ENCODE assay signal across 15 cellular contexts in the genomic region with DNA sequence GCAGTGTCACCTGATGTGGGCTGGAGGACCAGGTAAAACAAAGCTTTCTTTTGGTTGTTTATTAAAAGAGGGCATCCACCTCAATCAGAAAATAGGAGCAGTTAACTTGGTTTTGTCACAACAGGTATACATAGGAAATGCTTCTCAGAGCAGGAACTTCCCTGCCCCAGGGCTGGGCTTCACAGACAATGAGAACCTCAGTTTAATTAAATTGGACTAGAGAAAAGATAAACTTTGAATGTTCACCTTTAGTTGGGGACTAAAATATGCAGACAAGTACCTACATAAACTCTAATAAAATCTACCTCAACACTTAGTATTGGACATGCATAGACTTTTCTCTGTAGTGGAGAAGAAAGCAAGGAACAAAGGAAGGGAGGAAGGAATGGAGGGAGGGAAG.
DNase-seq lines count a peak whose midpoint lies in the region; ATAC-seq, FAIRE-seq and TF ChIP-seq lines count a peak whose summit lies in the region.
"Had no signal": no experiment of that assay in that cellular context is flagged by ENCODE, and none has a peak within 500 bp of the region (broad histone marks: within the 10 kb centered on the region; RNA-seq: fewer than 3 reads in every experiment).

No MANE protein-coding gene starts in this region.

- H2BK5ac ChIP-seq in trophoblast cell (ENCODE audit: low read depth, low read length, poor library complexity): no peak overlapping the region

- H3K4me1 ChIP-seq in Loucy (ENCODE audit: insufficient read depth, low read length, poor library complexity, severe bottlenecking) (peaks cover 31% of the 10 kb centered on the region), foreskin keratinocyte (peaks cover 36% of the 10 kb centered on the region), trophoblast cell (ENCODE audit: control insufficient read depth in 1 of 2, insufficient read depth in 2 of 2, low read length in 2 of 2) (peaks cover 2 to 17% of the 10 kb centered on the region in 2 experiments), Karpas-422 (ENCODE audit: low read length) (no peaks in the 10 kb centered on the region)

- H3K4me3 ChIP-seq in Loucy (ENCODE audit: low read length, poor library complexity, severe bottlenecking): no peak overlapping the region
- H3K4me3 ChIP-seq in bronchial epithelial cell (ENCODE audit: low read depth, low read length): no peak overlapping the region
- no peak overlapping the region for H3K4me3 ChIP-seq in trophoblast cell (ENCODE audit: low read depth, low read length)
- no peak overlapping the region for H3K4me3 ChIP-seq in Karpas-422 (ENCODE audit: low read length)
- H3K4me3 ChIP-seq: GM12878 had no signal

- H3K36me3 ChIP-seq in Loucy (ENCODE audit: insufficient read depth, low read length): no peaks in the 10 kb centered on the region
- no peaks in the 10 kb centered on the region for H3K36me3 ChIP-seq in bronchial epithelial cell (ENCODE audit: control insufficient read depth, insufficient read depth, low read length)
- H3K36me3 ChIP-seq in trophoblast cell (ENCODE audit: control insufficient read depth in 1 of 2, insufficient read depth in 2 of 2, low read length in 2 of 2): no peaks in the 10 kb centered on the region
- no peaks in the 10 kb centered on the region for H3K36me3 ChIP-seq in Karpas-422 (ENCODE audit: insufficient read depth, low read length)

- peak overlapping the region; percentile 28 for H2AK5ac ChIP-seq in trophoblast cell (ENCODE audit: low read length)

- H3K9ac ChIP-seq in Loucy (ENCODE audit: low read depth, low read length, poor library complexity, severe bottlenecking) (no peak overlapping the region), trophoblast cell (ENCODE audit: low read length) (no peak overlapping the region), Karpas-422 (ENCODE audit: low read length) (no peak overlapping the region)

- H3K18ac ChIP-seq in trophoblast cell (ENCODE audit: low read length): no peak overlapping the region

- DNase-seq in bronchial epithelial cell (ENCODE audit: low read depth): peak; percentile 37
- DNase-seq in foreskin keratinocyte: no peak
- DNase-seq in trophoblast cell: no peak
- DNase-seq in stimulated activated CD8-positive, alpha-beta memory T cell treated with anti-CD3 and anti-CD28 coated beads, Interleukin-4, amount 100 ng/mL, for 48 hours: no peak
- DNase-seq in NOMO-1 treated with DMSO at 0.1 percent for 48 hours (lab: John Stamatoyannopoulos, UW; ENCODE audit: unreplicated experiment): no peak
- DNase-seq in Karpas-422: no peak
- DNase-seq: C1 segment of cervical spinal cord; Calu3; CD4-positive, alpha-beta T cell; DMS 273 treated with DMSO at 0.1 percent for 48 hours; GOT3; H9 had no signal

- FAIRE-seq in bronchial epithelial cell (lab: Jason Lieb, UNC): no peak
- FAIRE-seq: A204.1, GM12878 had no signal

- peak overlapping the region; percentile 56 for H2BK12ac ChIP-seq in trophoblast cell (ENCODE audit: low read length)

- TF ChIP-seq CTCF in Loucy (conservative IDR thresholded peaks at IDR 0.05; ENCODE audit: low read length): no peak
- TF ChIP-seq CTCF in bronchial epithelial cell (IDR thresholded peaks at IDR 0.05; ENCODE audit: insufficient read depth, low read length, severe bottlenecking): no peak
- TF ChIP-seq CTCF in foreskin keratinocyte (conservative IDR thresholded peaks at IDR 0.05): no peak

- peak overlapping the region; percentile 38; the same call in 1 of the 2 replicates for H2AFZ ChIP-seq in Loucy (ENCODE audit: low read length)
- H2AFZ ChIP-seq in trophoblast cell (ENCODE audit: insufficient read depth, low read length, poor library complexity): no peak overlapping the region
- no peak overlapping the region for H2AFZ ChIP-seq in Karpas-422 (ENCODE audit: low read length)

- H2BK120ac ChIP-seq in trophoblast cell (ENCODE audit: insufficient read depth, low read length, poor library complexity): no peak overlapping the region

- no peak overlapping the region for H3K23ac ChIP-seq in trophoblast cell (ENCODE audit: low read length)

- H4K8ac ChIP-seq in trophoblast cell (ENCODE audit: low read depth, low read length): no peak overlapping the region

- H4K20me1 ChIP-seq in Loucy (ENCODE audit: insufficient read depth, low read length, poor library complexity, severe bottlenecking) (no peaks in the 10 kb centered on the region), Karpas-422 (ENCODE audit: insufficient read depth, low read depth, low read length) (no peaks in the 10 kb centered on the region)

- H3K14ac ChIP-seq in trophoblast cell (ENCODE audit: low read length): no peak overlapping the region

- ATAC-seq in foreskin keratinocyte: no peak
- ATAC-seq: GM12878 had no signal

- no peak overlapping the region for H3K4ac ChIP-seq in trophoblast cell (ENCODE audit: low read depth, low read length)

- H4K12ac ChIP-seq in trophoblast cell (ENCODE audit: low read depth, low read length): no peak overlapping the region

- H3K79me1 ChIP-seq in trophoblast cell (ENCODE audit: low read length): peaks cover 12% of the 10 kb centered on the region

- H3K9me2 ChIP-seq in Loucy (replicated peaks; ENCODE audit: low read depth, low read length) (no peaks in the 10 kb centered on the region), Karpas-422 (replicated peaks; ENCODE audit: insufficient read depth, low read length) (no peaks in the 10 kb centered on the region)

- H3K27me3 ChIP-seq in Loucy (ENCODE audit: insufficient read depth, low read length, poor library complexity, severe bottlenecking): no peaks in the 10 kb centered on the region
- H3K27me3 ChIP-seq in bronchial epithelial cell (ENCODE audit: control insufficient read depth, insufficient read depth, low read length): no peaks in the 10 kb centered on the region
- H3K27me3 ChIP-seq in foreskin keratinocyte: no peaks in the 10 kb centered on the region
- H3K27me3 ChIP-seq in trophoblast cell (ENCODE audit: insufficient read depth, low read length): no peaks in the 10 kb centered on the region
- H3K27me3 ChIP-seq in Karpas-422 (ENCODE audit: low read length): no peaks in the 10 kb centered on the region

- no peaks in the 10 kb centered on the region for H3K9me3 ChIP-seq in Loucy (ENCODE audit: insufficient read depth, low read depth, low read length)
- no peaks in the 10 kb centered on the region for H3K9me3 ChIP-seq in trophoblast cell (ENCODE audit: insufficient read depth, low read depth, low read length)
- H3K9me3 ChIP-seq in Karpas-422 (ENCODE audit: low read length): no peaks in the 10 kb centered on the region

- no peaks in the 10 kb centered on the region for H3K79me2 ChIP-seq in Loucy (ENCODE audit: insufficient read depth, low read length)
- no peaks in the 10 kb centered on the region for H3K79me2 ChIP-seq in trophoblast cell (ENCODE audit: control insufficient read depth, insufficient read depth, low read length, poor library complexity)
- H3K79me2 ChIP-seq in Karpas-422 (ENCODE audit: low read length): no peaks in the 10 kb centered on the region

- H3K4me2 ChIP-seq in Loucy (ENCODE audit: low read depth, low read length, poor library complexity, severe bottlenecking) (no peak overlapping the region), trophoblast cell (ENCODE audit: low read length) (no peak overlapping the region), Karpas-422 (ENCODE audit: low read depth, low read length, poor library complexity, severe bottlenecking) (no peak overlapping the region)

- peak overlapping the region; percentile 41 for H3K27ac ChIP-seq in foreskin keratinocyte
- H3K27ac ChIP-seq in trophoblast cell (ENCODE audit: low read depth, low read length): no peak overlapping the region
- H3K27ac ChIP-seq in Karpas-422 (ENCODE audit: low read length): no peak overlapping the region

- H3F3A ChIP-seq in Loucy (ENCODE audit: low read depth): no peaks in the 10 kb centered on the region

- peak overlapping the region; percentile 29 for H4K91ac ChIP-seq in trophoblast cell (ENCODE audit: low read depth, low read length)
